Comparison of ENCODE assay signal across 1 cellular context in the genomic region with DNA sequence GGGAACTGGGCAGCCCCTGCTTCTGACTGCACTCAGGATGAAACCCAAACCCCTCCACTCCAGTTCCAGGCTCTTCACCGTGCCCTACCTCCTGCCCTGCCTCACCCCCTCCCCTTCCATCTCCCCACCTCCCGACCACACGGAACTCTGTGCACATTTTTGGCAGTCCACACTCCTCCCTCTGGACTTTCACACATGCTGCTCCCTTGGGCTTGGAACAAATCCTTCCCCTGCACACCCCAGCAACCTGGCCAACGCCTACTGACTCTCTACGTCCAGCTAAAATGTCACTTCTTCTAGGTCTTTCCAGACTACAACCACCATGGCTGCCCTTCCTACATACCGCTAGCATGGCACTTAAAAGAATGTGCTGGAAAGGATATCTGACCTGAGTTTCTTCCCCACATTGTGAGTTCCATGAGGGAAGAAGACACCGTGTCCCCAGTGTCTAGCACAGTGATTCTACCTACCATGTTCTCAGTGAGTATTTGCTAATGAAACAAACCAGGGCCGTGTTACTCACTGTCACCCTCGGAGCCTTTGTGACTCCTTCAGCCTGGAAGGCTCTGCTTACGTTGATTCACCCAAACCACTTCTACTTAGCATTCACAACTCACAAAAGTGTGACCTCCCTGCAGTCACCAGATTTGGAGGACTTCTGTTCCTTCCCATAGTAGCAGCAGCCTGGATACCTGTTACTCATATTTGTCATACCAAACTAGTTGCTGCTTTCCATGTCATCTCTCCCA.
TF ChIP-seq lines count a peak whose summit lies in the region.

No MANE protein-coding gene starts in this region.

TF ChIP-seq in HEK293, 187 proteins besides CTCF, POLR2A, EP300 and RAD21 (continued from another document):
- TF ChIP-seq TSHZ1 (tag by site-specific recombination; IDR thresholded peaks at IDR 0.05; ENCODE audit: borderline replicate concordance) (no peak), ZNF747 (tag by site-specific recombination; IDR thresholded peaks at IDR 0.05) (no peak), SCRT2 (tag by site-specific recombination; IDR thresholded peaks at IDR 0.05) (0 out of 2 replicates have a peak, but pooled peaks have one; percentile 37)
- TF ChIP-seq, protein P1, sequence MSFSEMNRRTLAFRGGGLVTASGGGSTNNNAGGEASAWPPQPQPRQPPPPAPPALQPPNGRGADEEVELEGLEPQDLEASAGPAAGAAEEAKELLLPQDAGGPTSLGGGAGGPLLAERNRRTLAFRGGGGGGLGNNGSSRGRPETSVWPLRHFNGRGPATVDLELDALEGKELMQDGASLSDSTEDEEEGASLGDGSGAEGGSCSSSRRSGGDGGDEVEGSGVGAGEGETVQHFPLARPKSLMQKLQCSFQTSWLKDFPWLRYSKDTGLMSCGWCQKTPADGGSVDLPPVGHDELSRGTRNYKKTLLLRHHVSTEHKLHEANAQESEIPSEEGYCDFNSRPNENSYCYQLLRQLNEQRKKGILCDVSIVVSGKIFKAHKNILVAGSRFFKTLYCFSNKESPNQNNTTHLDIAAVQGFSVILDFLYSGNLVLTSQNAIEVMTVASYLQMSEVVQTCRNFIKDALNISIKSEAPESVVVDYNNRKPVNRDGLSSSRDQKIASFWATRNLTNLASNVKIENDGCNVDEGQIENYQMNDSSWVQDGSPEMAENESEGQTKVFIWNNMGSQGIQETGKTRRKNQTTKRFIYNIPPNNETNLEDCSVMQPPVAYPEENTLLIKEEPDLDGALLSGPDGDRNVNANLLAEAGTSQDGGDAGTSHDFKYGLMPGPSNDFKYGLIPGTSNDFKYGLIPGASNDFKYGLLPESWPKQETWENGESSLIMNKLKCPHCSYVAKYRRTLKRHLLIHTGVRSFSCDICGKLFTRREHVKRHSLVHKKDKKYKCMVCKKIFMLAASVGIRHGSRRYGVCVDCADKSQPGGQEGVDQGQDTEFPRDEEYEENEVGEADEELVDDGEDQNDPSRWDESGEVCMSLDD (tag by site-specific recombination; IDR thresholded peaks at IDR 0.05), result no peak
